In the genomic region with DNA sequence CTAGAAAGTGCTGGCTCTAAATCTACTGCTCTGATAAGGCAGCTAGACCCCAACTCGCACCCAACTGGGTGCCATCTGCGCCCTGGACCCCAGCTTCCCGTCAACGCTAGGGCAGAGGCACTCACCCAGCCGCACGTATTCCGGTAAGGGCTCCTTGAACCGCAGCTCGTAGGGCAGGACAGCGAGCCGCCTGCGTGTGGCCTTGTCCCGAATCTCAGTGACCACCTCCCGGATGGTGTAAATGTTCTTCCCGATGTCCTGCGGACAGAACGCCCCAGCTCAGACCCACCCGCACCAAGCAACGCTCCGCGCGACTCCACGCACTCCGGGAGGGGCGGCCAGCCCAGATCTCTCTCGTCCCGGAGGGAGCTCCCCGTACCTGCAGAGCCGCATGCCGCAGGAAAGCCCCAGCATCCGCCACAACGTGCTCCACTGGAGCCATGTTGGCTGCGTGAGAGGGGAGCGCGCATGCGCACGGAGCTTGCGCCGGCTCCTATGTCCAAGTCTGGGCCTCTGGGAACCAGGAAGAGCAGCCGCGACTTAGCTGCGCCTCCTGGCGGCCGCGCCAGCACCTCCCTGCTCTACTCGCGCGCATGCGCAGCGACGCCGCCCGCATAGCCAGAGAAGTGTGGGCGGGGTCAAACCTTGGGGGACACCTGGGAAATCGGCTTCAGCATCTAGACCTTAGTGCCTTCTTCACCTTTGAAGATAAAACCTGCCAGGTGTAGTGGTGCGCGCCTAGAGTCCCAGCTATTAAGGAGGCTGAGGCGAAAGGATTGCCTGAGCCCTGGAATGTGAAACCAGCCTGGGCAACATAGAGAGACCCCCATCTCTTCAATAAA, we compare ENCODE assay signal across 1 cellular context.
TF ChIP-seq lines count a peak whose summit lies in the region.

A gene (minus strand): TSS at position 458 of the 842 bp plus-strand sequence. CDS start 16 bp downstream, at position 442.

TF ChIP-seq in K562, 482 proteins besides CTCF, POLR2A, EP300 and RAD21 (continued from another document and continues in another):
- TF ChIP-seq ZNF561 (CRISPR knock-in tag; conservative IDR thresholded peaks at IDR 0.05): no peak
- TF ChIP-seq, protein P1, sequence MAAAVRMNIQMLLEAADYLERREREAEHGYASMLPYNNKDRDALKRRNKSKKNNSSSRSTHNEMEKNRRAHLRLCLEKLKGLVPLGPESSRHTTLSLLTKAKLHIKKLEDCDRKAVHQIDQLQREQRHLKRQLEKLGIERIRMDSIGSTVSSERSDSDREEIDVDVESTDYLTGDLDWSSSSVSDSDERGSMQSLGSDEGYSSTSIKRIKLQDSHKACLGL (CRISPR knock-in tag; IDR thresholded peaks at IDR 0.05; ENCODE audit: borderline replicate concordance, poor library complexity, severe bottlenecking): peak; percentile 72
- TF ChIP-seq, protein P2, sequence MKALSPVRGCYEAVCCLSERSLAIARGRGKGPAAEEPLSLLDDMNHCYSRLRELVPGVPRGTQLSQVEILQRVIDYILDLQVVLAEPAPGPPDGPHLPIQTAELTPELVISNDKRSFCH (CRISPR knock-in tag; IDR thresholded peaks at IDR 0.05): no peak
- TF ChIP-seq, protein P2 (tag; IDR thresholded peaks at IDR 0.05): peak; percentile 70; the same call in 1 of the 2 replicates
- no peak for TF ChIP-seq SIRT6 (IDR thresholded peaks at IDR 0.05; ENCODE audit: low read depth, low read length)
- TF ChIP-seq ZNF24 (IDR thresholded peaks at IDR 0.05): peak; percentile 12; the same call in 1 of the 2 replicates
- TF ChIP-seq, protein P3, sequence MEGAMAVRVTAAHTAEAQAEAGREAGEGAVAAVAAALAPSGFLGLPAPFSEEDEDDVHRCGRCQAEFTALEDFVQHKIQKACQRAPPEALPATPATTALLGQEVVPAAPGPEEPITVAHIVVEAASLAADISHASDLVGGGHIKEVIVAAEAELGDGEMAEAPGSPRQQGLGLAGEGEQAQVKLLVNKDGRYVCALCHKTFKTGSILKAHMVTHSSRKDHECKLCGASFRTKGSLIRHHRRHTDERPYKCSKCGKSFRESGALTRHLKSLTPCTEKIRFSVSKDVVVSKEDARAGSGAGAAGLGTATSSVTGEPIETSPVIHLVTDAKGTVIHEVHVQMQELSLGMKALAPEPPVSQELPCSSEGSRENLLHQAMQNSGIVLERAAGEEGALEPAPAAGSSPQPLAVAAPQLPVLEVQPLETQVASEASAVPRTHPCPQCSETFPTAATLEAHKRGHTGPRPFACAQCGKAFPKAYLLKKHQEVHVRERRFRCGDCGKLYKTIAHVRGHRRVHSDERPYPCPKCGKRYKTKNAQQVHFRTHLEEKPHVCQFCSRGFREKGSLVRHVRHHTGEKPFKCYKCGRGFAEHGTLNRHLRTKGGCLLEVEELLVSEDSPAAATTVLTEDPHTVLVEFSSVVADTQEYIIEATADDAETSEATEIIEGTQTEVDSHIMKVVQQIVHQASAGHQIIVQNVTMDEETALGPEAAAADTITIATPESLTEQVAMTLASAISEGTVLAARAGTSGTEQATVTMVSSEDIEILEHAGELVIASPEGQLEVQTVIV (CRISPR knock-in tag; IDR thresholded peaks at IDR 0.05; ENCODE audit: borderline replicate concordance): no peak
- no peak for TF ChIP-seq JUNB (CRISPR knock-in tag; conservative IDR thresholded peaks at IDR 0.05)
- peak; percentile 83; the same call in 1 of the 2 replicates for TF ChIP-seq ATF7 (IDR thresholded peaks at IDR 0.05)
- TF ChIP-seq, protein P4, sequence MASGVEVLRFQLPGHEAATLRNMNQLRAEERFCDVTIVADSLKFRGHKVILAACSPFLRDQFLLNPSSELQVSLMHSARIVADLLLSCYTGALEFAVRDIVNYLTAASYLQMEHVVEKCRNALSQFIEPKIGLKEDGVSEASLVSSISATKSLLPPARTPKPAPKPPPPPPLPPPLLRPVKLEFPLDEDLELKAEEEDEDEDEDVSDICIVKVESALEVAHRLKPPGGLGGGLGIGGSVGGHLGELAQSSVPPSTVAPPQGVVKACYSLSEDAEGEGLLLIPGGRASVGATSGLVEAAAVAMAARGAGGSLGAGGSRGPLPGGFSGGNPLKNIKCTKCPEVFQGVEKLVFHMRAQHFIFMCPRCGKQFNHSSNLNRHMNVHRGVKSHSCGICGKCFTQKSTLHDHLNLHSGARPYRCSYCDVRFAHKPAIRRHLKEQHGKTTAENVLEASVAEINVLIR (CRISPR knock-in tag; IDR thresholded peaks at IDR 0.05): no peak
- TF ChIP-seq NFRKB (IDR thresholded peaks at IDR 0.05; ENCODE audit: low read depth): peak; percentile 74; the same call in 1 of the 2 replicates
- no peak for TF ChIP-seq ZNF232 (CRISPR knock-in tag; IDR thresholded peaks at IDR 0.05)
- TF ChIP-seq TAF7 (tag; IDR thresholded peaks at IDR 0.05): peak; percentile 82; the same call in 1 of the 2 replicates
- TF ChIP-seq TAF1 (IDR thresholded peaks at IDR 0.05; ENCODE audit: control insufficient read depth, extremely low read depth, insufficient read depth, low read length, severe bottlenecking): peak; percentile 93
- TF ChIP-seq TSC22D4 (tag; IDR thresholded peaks at IDR 0.05): no peak
- peak; percentile 82 for TF ChIP-seq PML (IDR thresholded peaks at IDR 0.05; ENCODE audit: low read length)
- TF ChIP-seq, protein P5, sequence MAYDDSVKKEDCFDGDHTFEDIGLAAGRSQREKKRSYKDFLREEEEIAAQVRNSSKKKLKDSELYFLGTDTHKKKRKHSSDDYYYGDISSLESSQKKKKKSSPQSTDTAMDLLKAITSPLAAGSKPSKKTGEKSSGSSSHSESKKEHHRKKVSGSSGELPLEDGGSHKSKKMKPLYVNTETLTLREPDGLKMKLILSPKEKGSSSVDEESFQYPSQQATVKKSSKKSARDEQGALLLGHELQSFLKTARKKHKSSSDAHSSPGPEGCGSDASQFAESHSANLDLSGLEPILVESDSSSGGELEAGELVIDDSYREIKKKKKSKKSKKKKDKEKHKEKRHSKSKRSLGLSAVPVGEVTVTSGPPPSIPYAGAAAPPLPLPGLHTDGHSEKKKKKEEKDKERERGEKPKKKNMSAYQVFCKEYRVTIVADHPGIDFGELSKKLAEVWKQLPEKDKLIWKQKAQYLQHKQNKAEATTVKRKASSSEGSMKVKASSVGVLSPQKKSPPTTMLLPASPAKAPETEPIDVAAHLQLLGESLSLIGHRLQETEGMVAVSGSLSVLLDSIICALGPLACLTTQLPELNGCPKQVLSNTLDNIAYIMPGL (CRISPR knock-in tag; IDR thresholded peaks at IDR 0.05): peak; percentile 69; the same call in 1 of the 2 replicates
- TF ChIP-seq ZNF717 (CRISPR knock-in tag; IDR thresholded peaks at IDR 0.05): no peak
- peak; percentile 85 for TF ChIP-seq CTBP1 (IDR thresholded peaks at IDR 0.05; ENCODE audit: borderline replicate concordance)
- no peak for TF ChIP-seq YBX1 (IDR thresholded peaks at IDR 0.05)
- peak; percentile 60; the same call in 1 of the 2 replicates for TF ChIP-seq ZNF143 (CRISPR knock-in tag; IDR thresholded peaks at IDR 0.05)
- TF ChIP-seq, protein P6, sequence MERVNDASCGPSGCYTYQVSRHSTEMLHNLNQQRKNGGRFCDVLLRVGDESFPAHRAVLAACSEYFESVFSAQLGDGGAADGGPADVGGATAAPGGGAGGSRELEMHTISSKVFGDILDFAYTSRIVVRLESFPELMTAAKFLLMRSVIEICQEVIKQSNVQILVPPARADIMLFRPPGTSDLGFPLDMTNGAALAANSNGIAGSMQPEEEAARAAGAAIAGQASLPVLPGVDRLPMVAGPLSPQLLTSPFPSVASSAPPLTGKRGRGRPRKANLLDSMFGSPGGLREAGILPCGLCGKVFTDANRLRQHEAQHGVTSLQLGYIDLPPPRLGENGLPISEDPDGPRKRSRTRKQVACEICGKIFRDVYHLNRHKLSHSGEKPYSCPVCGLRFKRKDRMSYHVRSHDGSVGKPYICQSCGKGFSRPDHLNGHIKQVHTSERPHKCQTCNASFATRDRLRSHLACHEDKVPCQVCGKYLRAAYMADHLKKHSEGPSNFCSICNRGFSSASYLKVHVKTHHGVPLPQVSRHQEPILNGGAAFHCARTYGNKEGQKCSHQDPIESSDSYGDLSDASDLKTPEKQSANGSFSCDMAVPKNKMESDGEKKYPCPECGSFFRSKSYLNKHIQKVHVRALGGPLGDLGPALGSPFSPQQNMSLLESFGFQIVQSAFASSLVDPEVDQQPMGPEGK (CRISPR knock-in tag; IDR thresholded peaks at IDR 0.05; ENCODE audit: borderline replicate concordance): no peak
- TF ChIP-seq, protein P7, sequence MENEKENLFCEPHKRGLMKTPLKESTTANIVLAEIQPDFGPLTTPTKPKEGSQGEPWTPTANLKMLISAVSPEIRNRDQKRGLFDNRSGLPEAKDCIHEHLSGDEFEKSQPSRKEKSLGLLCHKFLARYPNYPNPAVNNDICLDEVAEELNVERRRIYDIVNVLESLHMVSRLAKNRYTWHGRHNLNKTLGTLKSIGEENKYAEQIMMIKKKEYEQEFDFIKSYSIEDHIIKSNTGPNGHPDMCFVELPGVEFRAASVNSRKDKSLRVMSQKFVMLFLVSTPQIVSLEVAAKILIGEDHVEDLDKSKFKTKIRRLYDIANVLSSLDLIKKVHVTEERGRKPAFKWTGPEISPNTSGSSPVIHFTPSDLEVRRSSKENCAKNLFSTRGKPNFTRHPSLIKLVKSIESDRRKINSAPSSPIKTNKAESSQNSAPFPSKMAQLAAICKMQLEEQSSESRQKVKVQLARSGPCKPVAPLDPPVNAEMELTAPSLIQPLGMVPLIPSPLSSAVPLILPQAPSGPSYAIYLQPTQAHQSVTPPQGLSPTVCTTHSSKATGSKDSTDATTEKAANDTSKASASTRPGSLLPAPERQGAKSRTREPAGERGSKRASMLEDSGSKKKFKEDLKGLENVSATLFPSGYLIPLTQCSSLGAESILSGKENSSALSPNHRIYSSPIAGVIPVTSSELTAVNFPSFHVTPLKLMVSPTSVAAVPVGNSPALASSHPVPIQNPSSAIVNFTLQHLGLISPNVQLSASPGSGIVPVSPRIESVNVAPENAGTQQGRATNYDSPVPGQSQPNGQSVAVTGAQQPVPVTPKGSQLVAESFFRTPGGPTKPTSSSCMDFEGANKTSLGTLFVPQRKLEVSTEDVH (IDR thresholded peaks at IDR 0.05; ENCODE audit: low read depth, partially characterized antibody): no peak
- peak in 1 of 2 experiments; percentile 80; a peak in 3 of 4 replicates for TF ChIP-seq MAZ (CRISPR knock-in tag; conservative IDR thresholded peaks at IDR 0.05 in 1 of 2, IDR thresholded peaks at IDR 0.05 in 1 of 2)
- TF ChIP-seq SIN3A (IDR thresholded peaks at IDR 0.05; ENCODE audit: borderline replicate concordance in 2 of 2, control insufficient read depth in 1 of 2, low read depth in 2 of 2, low read length in 2 of 2): peak; percentile 79 to 85; a peak in 3 of 4 replicates
- TF ChIP-seq TAL1 (IDR thresholded peaks at IDR 0.05): no peak
- no peak for TF ChIP-seq ZNF197 (CRISPR knock-in tag; IDR thresholded peaks at IDR 0.05; ENCODE audit: low read depth)
- peak; percentile 87 for TF ChIP-seq FOXP1 (CRISPR knock-in tag; IDR thresholded peaks at IDR 0.05)
- TF ChIP-seq, protein P8, sequence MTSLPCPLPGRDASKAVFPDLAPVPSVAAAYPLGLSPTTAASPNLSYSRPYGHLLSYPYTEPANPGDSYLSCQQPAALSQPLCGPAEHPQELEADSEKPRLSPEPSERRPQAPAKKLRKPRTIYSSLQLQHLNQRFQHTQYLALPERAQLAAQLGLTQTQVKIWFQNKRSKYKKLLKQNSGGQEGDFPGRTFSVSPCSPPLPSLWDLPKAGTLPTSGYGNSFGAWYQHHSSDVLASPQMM (CRISPR knock-in tag; IDR thresholded peaks at IDR 0.05): no peak
- no peak for TF ChIP-seq MYBL2 (IDR thresholded peaks at IDR 0.05; ENCODE audit: low read depth)
- no peak for TF ChIP-seq MYBL2 (CRISPR knock-in tag; IDR thresholded peaks at IDR 0.05; ENCODE audit: borderline replicate concordance)
- TF ChIP-seq RHOXF2B (CRISPR knock-in tag; conservative IDR thresholded peaks at IDR 0.05): no peak
- TF ChIP-seq HMG20B (CRISPR knock-in tag; IDR thresholded peaks at IDR 0.05): no peak
- TF ChIP-seq, protein P9, sequence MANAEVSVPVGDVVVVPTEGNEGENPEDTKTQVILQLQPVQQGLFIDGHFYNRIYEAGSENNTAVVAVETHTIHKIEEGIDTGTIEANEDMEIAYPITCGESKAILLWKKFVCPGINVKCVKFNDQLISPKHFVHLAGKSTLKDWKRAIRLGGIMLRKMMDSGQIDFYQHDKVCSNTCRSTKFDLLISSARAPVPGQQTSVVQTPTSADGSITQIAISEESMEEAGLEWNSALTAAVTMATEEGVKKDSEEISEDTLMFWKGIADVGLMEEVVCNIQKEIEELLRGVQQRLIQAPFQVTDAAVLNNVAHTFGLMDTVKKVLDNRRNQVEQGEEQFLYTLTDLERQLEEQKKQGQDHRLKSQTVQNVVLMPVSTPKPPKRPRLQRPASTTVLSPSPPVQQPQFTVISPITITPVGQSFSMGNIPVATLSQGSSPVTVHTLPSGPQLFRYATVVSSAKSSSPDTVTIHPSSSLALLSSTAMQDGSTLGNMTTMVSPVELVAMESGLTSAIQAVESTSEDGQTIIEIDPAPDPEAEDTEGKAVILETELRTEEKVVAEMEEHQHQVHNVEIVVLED (CRISPR knock-in tag; IDR thresholded peaks at IDR 0.05): no peak
- no peak for TF ChIP-seq MCM7 (IDR thresholded peaks at IDR 0.05)
- TF ChIP-seq, protein P10, sequence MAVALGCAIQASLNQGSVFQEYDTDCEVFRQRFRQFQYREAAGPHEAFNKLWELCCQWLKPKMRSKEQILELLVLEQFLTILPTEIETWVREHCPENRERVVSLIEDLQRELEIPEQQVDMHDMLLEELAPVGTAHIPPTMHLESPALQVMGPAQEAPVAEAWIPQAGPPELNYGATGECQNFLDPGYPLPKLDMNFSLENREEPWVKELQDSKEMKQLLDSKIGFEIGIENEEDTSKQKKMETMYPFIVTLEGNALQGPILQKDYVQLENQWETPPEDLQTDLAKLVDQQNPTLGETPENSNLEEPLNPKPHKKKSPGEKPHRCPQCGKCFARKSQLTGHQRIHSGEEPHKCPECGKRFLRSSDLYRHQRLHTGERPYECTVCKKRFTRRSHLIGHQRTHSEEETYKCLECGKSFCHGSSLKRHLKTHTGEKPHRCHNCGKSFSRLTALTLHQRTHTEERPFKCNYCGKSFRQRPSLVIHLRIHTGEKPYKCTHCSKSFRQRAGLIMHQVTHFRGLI (CRISPR knock-in tag; IDR thresholded peaks at IDR 0.05): no peak
- TF ChIP-seq MAFG (tag; conservative IDR thresholded peaks at IDR 0.05): no peak
- TF ChIP-seq FOXK2 (conservative IDR thresholded peaks at IDR 0.05 in 1 of 2, IDR thresholded peaks at IDR 0.05 in 1 of 2; ENCODE audit: low read depth in 2 of 2): peak; percentile 69 to 76; a peak in 2 of 4 replicates
- TF ChIP-seq ZNF174 (CRISPR knock-in tag; IDR thresholded peaks at IDR 0.05): no peak
- TF ChIP-seq, protein P11, sequence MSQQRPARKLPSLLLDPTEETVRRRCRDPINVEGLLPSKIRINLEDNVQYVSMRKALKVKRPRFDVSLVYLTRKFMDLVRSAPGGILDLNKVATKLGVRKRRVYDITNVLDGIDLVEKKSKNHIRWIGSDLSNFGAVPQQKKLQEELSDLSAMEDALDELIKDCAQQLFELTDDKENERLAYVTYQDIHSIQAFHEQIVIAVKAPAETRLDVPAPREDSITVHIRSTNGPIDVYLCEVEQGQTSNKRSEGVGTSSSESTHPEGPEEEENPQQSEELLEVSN (IDR thresholded peaks at IDR 0.05; ENCODE audit: borderline replicate concordance in 1 of 2, extremely low read depth in 1 of 2, insufficient read depth in 1 of 2, insufficient read length in 1 of 2, low read depth in 1 of 2, low read length in 1 of 2, poor library complexity in 1 of 2, severe bottlenecking in 1 of 2): peak in 1 of 2 experiments; percentile 28
